Comparison of ENCODE assay signal across 3 cellular contexts in genomic region chr12:27555316-27555715, GRCh38.
TF ChIP-seq lines count a peak whose summit lies in the region.

No MANE protein-coding gene starts in this region.

TF ChIP-seq in SK-N-SH, 30 proteins besides CTCF, POLR2A, EP300 and RAD21:
- TF ChIP-seq PBX3 (IDR thresholded peaks at IDR 0.05) = peak; percentile 20; the same call in 1 of the 2 replicates
- TF ChIP-seq ELF1 (IDR thresholded peaks at IDR 0.05) = no peak

TF ChIP-seq in SK-N-SH treated with all-trans-retinoic acid at 6 μM for 48 hours, 23 proteins besides CTCF, POLR2A, EP300 and RAD21 (continued from another document):
- TF ChIP-seq CREB5 (CRISPR knock-in tag; IDR thresholded peaks at IDR 0.05; ENCODE audit: low read depth) = no peak
- no peak for TF ChIP-seq TOX (CRISPR knock-in tag; IDR thresholded peaks at IDR 0.05; ENCODE audit: borderline replicate concordance)
- TF ChIP-seq ZNF70 (CRISPR knock-in tag; IDR thresholded peaks at IDR 0.05) = no peak
- TF ChIP-seq CSDC2 (CRISPR knock-in tag; IDR thresholded peaks at IDR 0.05) = no peak
- no peak for TF ChIP-seq POU6F1 (CRISPR knock-in tag; IDR thresholded peaks at IDR 0.05; ENCODE audit: borderline replicate concordance, low read depth)
- no peak for TF ChIP-seq ESRRG (CRISPR knock-in tag; IDR thresholded peaks at IDR 0.05)
- TF ChIP-seq TCF4 (CRISPR knock-in tag; IDR thresholded peaks at IDR 0.05; ENCODE audit: borderline replicate concordance) = no peak
- no peak for TF ChIP-seq BACH2 (CRISPR knock-in tag; IDR thresholded peaks at IDR 0.05; ENCODE audit: borderline replicate concordance)

TF ChIP-seq in GM23338, 12 proteins besides CTCF, POLR2A, EP300 and RAD21 (continued from another document):
- TF ChIP-seq REST (IDR thresholded peaks at IDR 0.05; ENCODE audit: unreplicated experiment) (no peak), CREB1 (CRISPR knock-in tag; IDR thresholded peaks at IDR 0.05; ENCODE audit: low read depth) (no peak), ZNF331 (CRISPR knock-in tag; IDR thresholded peaks at IDR 0.05; ENCODE audit: low read depth) (no peak), ZNF462 (CRISPR knock-in tag; IDR thresholded peaks at IDR 0.05) (no peak), JUNB (IDR thresholded peaks at IDR 0.05; ENCODE audit: unreplicated experiment) (no peak), STAT1 (IDR thresholded peaks at IDR 0.05; ENCODE audit: unreplicated experiment) (no peak), NANOG (IDR thresholded peaks at IDR 0.05; ENCODE audit: borderline replicate concordance) (no peak), POLR2AphosphoS5 (IDR thresholded peaks at IDR 0.05; ENCODE audit: low read depth) (no peak)
